In the genomic region with DNA sequence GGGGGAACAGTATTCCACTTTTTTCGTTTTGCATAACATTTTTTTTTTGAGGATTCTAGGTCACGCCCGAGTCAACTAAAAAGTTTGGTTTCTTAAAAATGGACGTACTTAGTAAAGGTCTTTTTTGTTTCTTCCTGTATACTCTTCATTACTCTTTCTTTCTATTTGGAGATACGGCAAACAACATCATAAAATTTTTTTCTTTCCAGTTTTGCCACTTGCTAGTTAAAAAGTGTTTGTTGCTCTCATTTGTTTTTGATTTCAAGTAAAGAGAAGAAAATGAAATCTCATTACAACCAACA, we compare ENCODE assay signal across 8 cellular contexts. TPM values are rescaled to one million over a fixed set of nuclear protein-coding genes. Genes with fewer than 3 reads are reported as not detected.
DNase-seq lines count a peak whose midpoint lies in the region; FAIRE-seq and TF ChIP-seq lines count a peak whose summit lies in the region.

No MANE protein-coding gene starts in this region.

- H3K36me3 ChIP-seq in HEK293 (ENCODE audit: control insufficient read depth in 2 of 2, insufficient read depth in 1 of 2, low read length in 2 of 2) (no peaks in the 10 kb centered on the region), hepatocyte (replicated peaks; ENCODE audit: insufficient read depth, low read depth) (no peaks in the 10 kb centered on the region), small intestine (ENCODE audit: control insufficient read depth in 2 of 2, insufficient read depth in 2 of 2, low read length in 2 of 2) (no peaks in the 10 kb centered on the region)

- POLR2A ChIA-PET in HEK293 (lab: Yijun Ruan, JAX): interaction anchor here (0.6 to 3.4 kb wide), 6 partner anchors 10 to 482 kb away, joined by 3 to 37 read pairs (median 16); no protein-coding TSS in a partner anchor
- POLR2A ChIA-PET in activated CD4-positive, alpha-beta memory T cell treated with anti-CD3 and anti-CD28 coated beads, Interleukin-2, amount 10 ng/mL, durations not matched to agents 7 days and 5 days (lab: Charles Lee): interaction anchor here (0.8 to 4.4 kb wide), 11 partner anchors 10 to 1771 kb away, joined by 3 to 67 read pairs (median 4); partner anchors contain the start of genes POGK, POU2F1, RCSD1 and SFT2D2

- peak overlapping the region; percentile 75 for H3K4me2 ChIP-seq in hepatocyte

- peaks cover 84% of the 10 kb centered on the region for H3K79me2 ChIP-seq in hepatocyte

- peaks cover 21% of the 10 kb centered on the region for H4K20me1 ChIP-seq in hepatocyte (ENCODE audit: insufficient read depth, poor library complexity, severe bottlenecking)

- peaks cover 30% of the 10 kb centered on the region for H3K4me1 Mint-ChIP-seq in activated CD4-positive, alpha-beta memory T cell treated with anti-CD3 and anti-CD28 coated beads, Interleukin-2, amount 10 ng/mL, durations not matched to agents 7 days and 5 days

- H3K4me3 ChIP-seq in HEK293 (ENCODE audit: low read depth, low read length) (peak overlapping the region; percentile 92), hepatocyte (peak overlapping the region; percentile 97), small intestine (ENCODE audit: low read depth in 1 of 2, low read length in 2 of 2) (peak overlapping the region; percentile 90 to 98)

- TF ChIP-seq CTCF in HEK293 (tag by site-specific recombination; IDR thresholded peaks at IDR 0.05) (no peak), hepatocyte (IDR thresholded peaks at IDR 0.05; ENCODE audit: poor library complexity) (no peak)

- no peaks in the 10 kb centered on the region for H3K9me3 ChIP-seq in HEK293 (ENCODE audit: control insufficient read depth, insufficient read depth, low read depth, low read length)
- no peaks in the 10 kb centered on the region for H3K9me3 ChIP-seq in hepatocyte (ENCODE audit: low read depth)
- no peaks in the 10 kb centered on the region for H3K9me3 ChIP-seq in small intestine (ENCODE audit: control insufficient read depth, low read depth)

- no peaks in the 10 kb centered on the region for H3K27me3 Mint-ChIP-seq in activated CD4-positive, alpha-beta memory T cell treated with anti-CD3 and anti-CD28 coated beads, Interleukin-2, amount 10 ng/mL, durations not matched to agents 7 days and 5 days

- H3K4me1 ChIP-seq in HEK293 (ENCODE audit: control insufficient read depth, insufficient read depth, low read length): no peaks in the 10 kb centered on the region; the same call in 1 of the 2 replicates
- peaks cover 13% of the 10 kb centered on the region for H3K4me1 ChIP-seq in hepatocyte (ENCODE audit: insufficient read depth)
- H3K4me1 ChIP-seq in small intestine (ENCODE audit: control insufficient read depth in 2 of 2, insufficient read depth in 1 of 2, low read depth in 1 of 2, low read length in 1 of 2): peaks cover 0 to 3% of the 10 kb centered on the region in 2 donors

- no peaks in the 10 kb centered on the region for H3K36me3 Mint-ChIP-seq in activated CD4-positive, alpha-beta memory T cell treated with anti-CD3 and anti-CD28 coated beads, Interleukin-2, amount 10 ng/mL, durations not matched to agents 7 days and 5 days (ENCODE audit: low read depth)

- DNase-seq in activated CD4-positive, alpha-beta memory T cell treated with anti-CD3 and anti-CD28 coated beads, Interleukin-2, amount 10 ng/mL, durations not matched to agents 7 days and 5 days: no peak
- DNase-seq in hepatocyte (ENCODE audit: low spot score) (no peak), small intestine (no peak), NCI-H1436 treated with DMSO at 0.1 percent for 48 hours (lab: John Stamatoyannopoulos, UW) (no peak), HuH-7 (ENCODE audit: low spot score) (no peak), MV-4-11 (lab: John Stamatoyannopoulos, UW) (no peak), NCI-H1105 (lab: John Stamatoyannopoulos, UW) (no peak)

- H3K9me2 ChIP-seq in hepatocyte (replicated peaks; ENCODE audit: insufficient read depth): no peaks in the 10 kb centered on the region

- no peak for FAIRE-seq in small intestine (lab: Jason Lieb, UNC)

- H3K4me3 Mint-ChIP-seq in activated CD4-positive, alpha-beta memory T cell treated with anti-CD3 and anti-CD28 coated beads, Interleukin-2, amount 10 ng/mL, durations not matched to agents 7 days and 5 days: peak overlapping the region; percentile 88

- no peaks in the 10 kb centered on the region for H3K9me3 Mint-ChIP-seq in activated CD4-positive, alpha-beta memory T cell treated with anti-CD3 and anti-CD28 coated beads, Interleukin-2, amount 10 ng/mL, durations not matched to agents 7 days and 5 days

- peak overlapping the region; percentile 93 for H3K27ac Mint-ChIP-seq in activated CD4-positive, alpha-beta memory T cell treated with anti-CD3 and anti-CD28 coated beads, Interleukin-2, amount 10 ng/mL, durations not matched to agents 7 days and 5 days

- CTCF ChIA-PET in HEK293 (lab: Yijun Ruan, JAX): interaction anchor here (0.7 to 2.3 kb wide), 3 partner anchors 12 to 145 kb away, joined by 3 to 10 read pairs (median 5); no protein-coding TSS in a partner anchor
- CTCF ChIA-PET in activated CD4-positive, alpha-beta memory T cell treated with anti-CD3 and anti-CD28 coated beads, Interleukin-2, amount 10 ng/mL, durations not matched to agents 7 days and 5 days (lab: Charles Lee): interaction anchor here (0.8 to 4.3 kb wide), 2 partner anchors 222 to 306 kb away, joined by 4 to 27 read pairs; no protein-coding TSS in a partner anchor

- H2AFZ ChIP-seq in hepatocyte: peak overlapping the region; percentile 51

- peak overlapping the region; percentile 88 for H3K27ac ChIP-seq in HEK293 (ENCODE audit: extremely low read depth, low read depth, low read length)
- H3K27ac ChIP-seq in hepatocyte: peak overlapping the region; percentile 99
- peak overlapping the region; percentile 89 to 98 for H3K27ac ChIP-seq in small intestine (ENCODE audit: low read depth in 1 of 2, low read length in 1 of 2)

- H3K27me3 ChIP-seq in hepatocyte (no peaks in the 10 kb centered on the region), small intestine (ENCODE audit: control insufficient read depth in 2 of 2, insufficient read depth in 2 of 2, low read length in 2 of 2) (no peaks in the 10 kb centered on the region)

- WGBS in hepatocyte (ENCODE audit: low lambda C conversion rate, missing lambda C conversion rate): 1% methylated on average over 5 of the region's 5 CpGs
- WGBS in small intestine, 3 donors: 1 to 2% (median 1%) methylated on average over 5 of the region's 5 CpGs

TF ChIP-seq in HEK293, 187 proteins besides CTCF, POLR2A, EP300 and RAD21 (continues in another document):
- TF ChIP-seq ZNF302 (tag by site-specific recombination; IDR thresholded peaks at IDR 0.05; ENCODE audit: low read depth): no peak
- TF ChIP-seq ZNF155 (tag by site-specific recombination; IDR thresholded peaks at IDR 0.05): no peak
- TF ChIP-seq ZNF292 (tag by site-specific recombination; IDR thresholded peaks at IDR 0.05; ENCODE audit: borderline replicate concordance, low read depth): no peak
- TF ChIP-seq MYNN (tag by site-specific recombination; IDR thresholded peaks at IDR 0.05; ENCODE audit: borderline replicate concordance): no peak
- TF ChIP-seq ZNF785 (tag by site-specific recombination; IDR thresholded peaks at IDR 0.05): no peak
- TF ChIP-seq ZNF248 (tag by site-specific recombination; IDR thresholded peaks at IDR 0.05): no peak
- no peak for TF ChIP-seq ZNF354C (tag by site-specific recombination; IDR thresholded peaks at IDR 0.05; ENCODE audit: borderline replicate concordance, low read depth)

RNA-seq across cellular contexts. Expression of gene MPC2, which starts 0.8 kb away (rescaled TPM):
- 10 to 100 TPM; 61.4 to 61.5 TPM for total RNA-seq in activated CD4-positive, alpha-beta memory T cell treated with anti-CD3 and anti-CD28 coated beads, Interleukin-2, amount 10 ng/mL, durations not matched to agents 7 days and 5 days
- total RNA-seq in hepatocyte: 137 and 170 TPM in 2 replicates
- polyA plus RNA-seq in hepatocyte: 188 and 215 TPM in 2 replicates
- polyA plus RNA-seq in small intestine: 100 to 1,000 TPM; 140 to 185 (median 154) TPM

RNA-seq across cellular contexts. Expression of gene DCAF6, which starts 1.2 kb away (rescaled TPM):
- 10 to 100 TPM; 26.4 to 27.1 TPM for total RNA-seq in activated CD4-positive, alpha-beta memory T cell treated with anti-CD3 and anti-CD28 coated beads, Interleukin-2, amount 10 ng/mL, durations not matched to agents 7 days and 5 days
- 69.4 and 72.8 TPM in 2 replicates for total RNA-seq in hepatocyte
- polyA plus RNA-seq in hepatocyte (50.3 and 62.7 TPM in 2 replicates), small intestine (10 to 100 TPM; 28.9 to 42.3 (median 28.9) TPM)

RNA-seq across cellular contexts. Expression of gene ADCY10, which starts 23.7 kb away (rescaled TPM):
- under 1 TPM; 0.05 to 0.13 TPM for total RNA-seq in activated CD4-positive, alpha-beta memory T cell treated with anti-CD3 and anti-CD28 coated beads, Interleukin-2, amount 10 ng/mL, durations not matched to agents 7 days and 5 days
- total RNA-seq in hepatocyte: 0.93 and 1.4 TPM in 2 replicates
- polyA plus RNA-seq in hepatocyte (1.0 and 1.5 TPM in 2 replicates), small intestine (1 to 10 TPM in 1 of 3 donors, under 1 TPM in 1, not detected in 1; 0.15 to 1.1 TPM)
